In genomic region chr1:82451191-82451590, GRCh38 we compare ENCODE assay signal across 34 cellular contexts.
"Had no signal": no experiment of that assay in that cellular context is flagged by ENCODE, and none has a peak within 500 bp of the region (broad histone marks: within the 10 kb centered on the region; RNA-seq: fewer than 3 reads in every experiment).

No MANE protein-coding gene starts in this region.

- H3K4me3 ChIP-seq: MG63 had no signal

- H3K36me3 ChIP-seq: MG63 had no signal

- H3K9ac ChIP-seq: KMS-11 had no signal

- H3K27ac ChIP-seq: KMS-11 had no signal

- DNase-seq: Karpas-422, Kasumi-1, KG1, MG63, MM.1S, MV-4-11, NCI-H1048, NCI-H1092, NCI-H1092 treated with DMSO at 0.1 percent for 48 hours, NCI-H1105, NCI-H1105 treated with DMSO at 0.1 percent for 48 hours, NCI-H1417, NCI-H1417 treated with DMSO at 0.1 percent for 48 hours, NCI-H1436, NCI-H1436 treated with DMSO at 0.1 percent for 48 hours, NCI-H146, NCI-H1694, NCI-H1694 treated with DMSO at 0.1 percent for 48 hours, NCI-H187, NCI-H187 treated with DMSO at 0.1 percent for 48 hours, NCI-H1930, NCI-H2029, NCI-H2029 treated with DMSO at 0.1 percent for 48 hours, NCI-H2081, NCI-H2081 treated with DMSO at 0.1 percent for 48 hours, NCI-H2107, NCI-H2171, NCI-H2171 treated with DMSO at 0.1 percent for 48 hours, NCI-H2227 treated with DMSO at 0.1 percent for 48 hours, NCI-H226, NCI-H345, NCI-H446 treated with DMSO at 0.1 percent for 48 hours, NCI-H510A had no signal

- H3K4me2 ChIP-seq: KMS-11 had no signal

- H3K27me3 ChIP-seq: MG63 had no signal
